In genomic region chr3:47841786-47842349, GRCh38 we compare ENCODE assay signal across 15 cellular contexts. TPM values are rescaled to one million over a fixed set of nuclear protein-coding genes. Genes with fewer than 3 reads are reported as not detected.
A peak's percentile ranks its signal among the peaks of the same experiment; 100 is the strongest.
DNase-seq lines count a peak whose midpoint lies in the region; ATAC-seq and TF ChIP-seq lines count a peak whose summit lies in the region.
"Had no signal": no experiment of that assay in that cellular context is flagged by ENCODE, and none has a peak within 500 bp of the region (broad histone marks: within the 10 kb centered on the region; RNA-seq: fewer than 3 reads in every experiment).

No MANE protein-coding gene starts in this region.

- peaks cover 0 to 9% of the 10 kb centered on the region in 2 donors for H3K36me3 ChIP-seq in aorta (ENCODE audit: control insufficient read depth in 1 of 2, insufficient read depth in 2 of 2, low read length in 1 of 2)

- H3K27ac Mint-ChIP-seq in natural killer cell treated with Interleukin-12 subunit alpha and Interleukin-12 subunit beta and Interleukin-15 and Interleukin-18, amount 100 ng/mL, for 72 hours: no peak overlapping the region
- H3K27ac Mint-ChIP-seq in natural killer cell: no peak overlapping the region
- peak overlapping the region; percentile 40 for H3K27ac Mint-ChIP-seq in activated T-helper 17 cell treated with anti-CD3 and anti-CD28 coated beads, Interleukin-2, amount 50 U/mL, for 72 hours

- H3K4me3 ChIP-seq in iPS-18c (ENCODE audit: insufficient read depth, low read depth, low read length) (peak overlapping the region; percentile 21), aorta (ENCODE audit: low read length in 2 of 2) (no peak overlapping the region)

- no peak overlapping the region for H3K27ac ChIP-seq in aorta (ENCODE audit: low read depth in 1 of 2, low read length in 2 of 2)

- H3K36me3 Mint-ChIP-seq in natural killer cell treated with Interleukin-12 subunit alpha and Interleukin-12 subunit beta and Interleukin-15 and Interleukin-18, amount 100 ng/mL, for 72 hours: peaks cover 13% of the 10 kb centered on the region
- no peaks in the 10 kb centered on the region for H3K36me3 Mint-ChIP-seq in natural killer cell
- H3K36me3 Mint-ChIP-seq in activated T-helper 17 cell treated with anti-CD3 and anti-CD28 coated beads, Interleukin-2, amount 50 U/mL, for 72 hours (ENCODE audit: low read depth): peaks cover 94% of the 10 kb centered on the region

- H3K4me3 Mint-ChIP-seq in natural killer cell treated with Interleukin-12 subunit alpha and Interleukin-12 subunit beta and Interleukin-15 and Interleukin-18, amount 100 ng/mL, for 72 hours: no peak overlapping the region
- H3K4me3 Mint-ChIP-seq in natural killer cell: no peak overlapping the region
- H3K4me3 Mint-ChIP-seq in activated T-helper 17 cell treated with anti-CD3 and anti-CD28 coated beads, Interleukin-2, amount 50 U/mL, for 72 hours: no peak overlapping the region

- H3K4me1 ChIP-seq in aorta (ENCODE audit: control insufficient read depth in 1 of 2, insufficient read depth in 2 of 2, low read length in 2 of 2): no peaks in the 10 kb centered on the region

- WGBS in aorta, 2 donors: 73 to 76% methylated on average over 7 of the region's 7 CpGs

- H3K4me1 Mint-ChIP-seq in natural killer cell treated with Interleukin-12 subunit alpha and Interleukin-12 subunit beta and Interleukin-15 and Interleukin-18, amount 100 ng/mL, for 72 hours (ENCODE audit: low read depth in 2 of 2): peaks cover 4 to 10% of the 10 kb centered on the region in 2 donors
- peaks cover 0 to 7% of the 10 kb centered on the region in 2 donors for H3K4me1 Mint-ChIP-seq in natural killer cell
- H3K4me1 Mint-ChIP-seq in activated T-helper 17 cell treated with anti-CD3 and anti-CD28 coated beads, Interleukin-2, amount 50 U/mL, for 72 hours: peaks cover 4% of the 10 kb centered on the region

- intact Hi-C loops in natural killer cell (cut with micrococcal nuclease): no loop called here
- intact Hi-C loops in aorta (cut with DNase I): no loop called here

- H3K9me3 ChIP-seq in iPS-18c (ENCODE audit: control insufficient read depth, insufficient read depth, low read length): no peaks in the 10 kb centered on the region
- H3K9me3 ChIP-seq in aorta (ENCODE audit: control insufficient read depth, low read length): no peaks in the 10 kb centered on the region

- no peaks in the 10 kb centered on the region for H3K27me3 ChIP-seq in aorta (ENCODE audit: control insufficient read depth in 1 of 2, insufficient read depth in 2 of 2, low read length in 1 of 2)

- TF ChIP-seq CTCF in natural killer cell (IDR thresholded peaks at IDR 0.05): no peak

- H3K9me3 Mint-ChIP-seq in natural killer cell treated with Interleukin-12 subunit alpha and Interleukin-12 subunit beta and Interleukin-15 and Interleukin-18, amount 100 ng/mL, for 72 hours: no peaks in the 10 kb centered on the region
- no peaks in the 10 kb centered on the region for H3K9me3 Mint-ChIP-seq in natural killer cell
- H3K9me3 Mint-ChIP-seq in activated T-helper 17 cell treated with anti-CD3 and anti-CD28 coated beads, Interleukin-2, amount 50 U/mL, for 72 hours: no peaks in the 10 kb centered on the region

- ATAC-seq in natural killer cell treated with Interleukin-12 subunit alpha and Interleukin-12 subunit beta and Interleukin-15 and Interleukin-18, amount 100 ng/mL, for 72 hours: no peak
- no peak for ATAC-seq in natural killer cell
- ATAC-seq in activated T-helper 17 cell treated with anti-CD3 and anti-CD28 coated beads, Interleukin-2, amount 50 U/mL, for 72 hours (replicated peaks): no peak
- ATAC-seq in aorta (ENCODE audit: low FRiP score): no peak
- ATAC-seq in HG03139 (IDR thresholded peaks at IDR 0.05; ENCODE audit: unreplicated experiment): no peak

- no peaks in the 10 kb centered on the region for H3K27me3 Mint-ChIP-seq in natural killer cell treated with Interleukin-12 subunit alpha and Interleukin-12 subunit beta and Interleukin-15 and Interleukin-18, amount 100 ng/mL, for 72 hours
- H3K27me3 Mint-ChIP-seq in natural killer cell (ENCODE audit: low read depth in 2 of 2): no peaks in the 10 kb centered on the region
- H3K27me3 Mint-ChIP-seq in activated T-helper 17 cell treated with anti-CD3 and anti-CD28 coated beads, Interleukin-2, amount 50 U/mL, for 72 hours: no peaks in the 10 kb centered on the region

- DNase-seq in natural killer cell treated with Interleukin-12 subunit alpha and Interleukin-12 subunit beta and Interleukin-15 and Interleukin-18, amount 100 ng/mL, for 72 hours (ENCODE audit: low spot score): peak; percentile 40
- DNase-seq in natural killer cell (no peak), inferior parietal cortex (ENCODE audit: extremely low spot score) (no peak), aorta (no peak), NOMO-1 treated with dmso at 0.1 percent for 144 hours (lab: John Stamatoyannopoulos, UW; ENCODE audit: unreplicated experiment) (no peak)
- DNase-seq: C1 segment of cervical spinal cord, Karpas-422, MM.1S, NCI-H1105 treated with DMSO at 0.1 percent for 48 hours, NCI-H187, NCI-H446 treated with DMSO at 0.1 percent for 48 hours, SIG-M5 had no signal

RNA-seq across cellular contexts. Expression of gene DHX30, which starts 38.9 kb away (rescaled TPM):
- total RNA-seq in natural killer cell treated with Interleukin-12 subunit alpha and Interleukin-12 subunit beta and Interleukin-15 and Interleukin-18, amount 100 ng/mL, for 72 hours: 100 to 1,000 TPM; 101 to 177 TPM
- total RNA-seq in natural killer cell (10 to 100 TPM; 72.0 to 83.4 (median 82.1) TPM), aorta (10 to 100 TPM; 47.6 to 53.6 TPM)
- 10 to 100 TPM; 48.8 to 93.8 TPM for total RNA-seq in activated T-helper 17 cell treated with anti-CD3 and anti-CD28 coated beads, Interleukin-2, amount 50 U/mL, for 72 hours
- polyA plus RNA-seq in aorta: 10 to 100 TPM; 12.8 to 54.2 TPM
